ENCODE assay signal across 16 cellular contexts in genomic region chr11:66016793-66017177, GRCh38. TPM values are rescaled to one million over a fixed set of nuclear protein-coding genes. Genes with fewer than 3 reads are reported as not detected.
"Had no signal": no experiment of that assay in that cellular context is flagged by ENCODE, and none has a peak within 500 bp of the region (broad histone marks: within the 10 kb centered on the region; RNA-seq: fewer than 3 reads in every experiment).

No MANE protein-coding gene starts in this region.

- H3K9me3 ChIP-seq: adrenal gland, breast epithelium, colonic mucosa, esophagus squamous epithelium, gastroesophageal sphincter, transverse colon had no signal

- H3K36me3 ChIP-seq: adrenal gland, breast epithelium, colonic mucosa, esophagus squamous epithelium, gastroesophageal sphincter, transverse colon had no signal

- H3K27ac ChIP-seq: adrenal gland, breast epithelium, colonic mucosa, esophagus squamous epithelium, gastroesophageal sphincter, transverse colon had no signal

- DNase-seq: activated CD8-positive, alpha-beta memory T cell treated with anti-CD3 and anti-CD28 coated beads for 24 hours; activated naive CD4-positive, alpha-beta T cell; activated T-cell treated with anti-CD3 and anti-CD28 coated beads, Interleukin-2, amount 50 U/mL, for 24 hours; adrenal gland; colonic mucosa; esophagus squamous epithelium; head of caudate nucleus; hypothalamus; left cardiac atrium; retina; stimulated activated CD4-positive, alpha-beta T cell treated with anti-CD3 and anti-CD28 coated beads, Interleukin-4, amount 100 ng/mL, for 24 hours; T-helper 1 cell; transverse colon had no signal

- ATAC-seq: gastroesophageal sphincter had no signal

- H3K4me3 ChIP-seq: adrenal gland, breast epithelium, colonic mucosa, esophagus squamous epithelium, gastroesophageal sphincter, transverse colon had no signal

- H3K4me1 ChIP-seq: colonic mucosa had no signal

RNA-seq across cellular contexts. Expression of gene CST6, which starts 5.0 kb away (rescaled TPM):
- total RNA-seq: colonic mucosa, liver, transverse colon had no signal
- polyA plus RNA-seq: liver had no signal

RNA-seq across cellular contexts. Expression of gene CATSPER1, which starts 9.5 kb away (rescaled TPM):
- total RNA-seq: esophagus squamous epithelium, transverse colon had no signal
- polyA plus RNA-seq: liver had no signal

RNA-seq across cellular contexts. Expression of gene GAL3ST3, which starts 32.2 kb away (rescaled TPM):
- total RNA-seq: colonic mucosa, esophagus squamous epithelium, liver, transverse colon had no signal
- polyA plus RNA-seq: adrenal gland, liver had no signal
